Comparison of ENCODE assay signal across 1 cellular context in the genomic region with DNA sequence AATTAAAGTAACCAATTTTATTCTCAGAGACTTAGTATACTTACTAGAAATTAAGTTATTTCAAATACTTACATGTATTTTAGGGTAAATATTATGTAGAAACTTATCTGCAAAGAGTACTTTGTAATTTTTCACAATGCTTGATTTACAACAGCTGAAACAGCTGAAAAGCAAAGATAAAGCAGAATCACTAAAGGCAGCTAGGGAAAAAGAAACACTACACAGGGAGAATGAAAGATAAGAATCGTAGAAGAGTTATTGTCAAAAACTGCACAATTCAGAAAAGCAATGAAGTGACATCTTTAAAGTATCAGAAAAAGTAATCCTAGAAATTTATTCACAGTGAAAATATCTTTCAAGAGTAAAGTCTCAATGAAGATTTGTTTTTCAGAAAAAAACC.
A peak's percentile ranks its signal among the peaks of the same experiment; 100 is the strongest.
TF ChIP-seq lines count a peak whose summit lies in the region.

No MANE protein-coding gene starts in this region.

TF ChIP-seq in K562, 482 proteins besides CTCF, POLR2A, EP300 and RAD21 (continued from another document and continues in another):
- TF ChIP-seq, protein P1, sequence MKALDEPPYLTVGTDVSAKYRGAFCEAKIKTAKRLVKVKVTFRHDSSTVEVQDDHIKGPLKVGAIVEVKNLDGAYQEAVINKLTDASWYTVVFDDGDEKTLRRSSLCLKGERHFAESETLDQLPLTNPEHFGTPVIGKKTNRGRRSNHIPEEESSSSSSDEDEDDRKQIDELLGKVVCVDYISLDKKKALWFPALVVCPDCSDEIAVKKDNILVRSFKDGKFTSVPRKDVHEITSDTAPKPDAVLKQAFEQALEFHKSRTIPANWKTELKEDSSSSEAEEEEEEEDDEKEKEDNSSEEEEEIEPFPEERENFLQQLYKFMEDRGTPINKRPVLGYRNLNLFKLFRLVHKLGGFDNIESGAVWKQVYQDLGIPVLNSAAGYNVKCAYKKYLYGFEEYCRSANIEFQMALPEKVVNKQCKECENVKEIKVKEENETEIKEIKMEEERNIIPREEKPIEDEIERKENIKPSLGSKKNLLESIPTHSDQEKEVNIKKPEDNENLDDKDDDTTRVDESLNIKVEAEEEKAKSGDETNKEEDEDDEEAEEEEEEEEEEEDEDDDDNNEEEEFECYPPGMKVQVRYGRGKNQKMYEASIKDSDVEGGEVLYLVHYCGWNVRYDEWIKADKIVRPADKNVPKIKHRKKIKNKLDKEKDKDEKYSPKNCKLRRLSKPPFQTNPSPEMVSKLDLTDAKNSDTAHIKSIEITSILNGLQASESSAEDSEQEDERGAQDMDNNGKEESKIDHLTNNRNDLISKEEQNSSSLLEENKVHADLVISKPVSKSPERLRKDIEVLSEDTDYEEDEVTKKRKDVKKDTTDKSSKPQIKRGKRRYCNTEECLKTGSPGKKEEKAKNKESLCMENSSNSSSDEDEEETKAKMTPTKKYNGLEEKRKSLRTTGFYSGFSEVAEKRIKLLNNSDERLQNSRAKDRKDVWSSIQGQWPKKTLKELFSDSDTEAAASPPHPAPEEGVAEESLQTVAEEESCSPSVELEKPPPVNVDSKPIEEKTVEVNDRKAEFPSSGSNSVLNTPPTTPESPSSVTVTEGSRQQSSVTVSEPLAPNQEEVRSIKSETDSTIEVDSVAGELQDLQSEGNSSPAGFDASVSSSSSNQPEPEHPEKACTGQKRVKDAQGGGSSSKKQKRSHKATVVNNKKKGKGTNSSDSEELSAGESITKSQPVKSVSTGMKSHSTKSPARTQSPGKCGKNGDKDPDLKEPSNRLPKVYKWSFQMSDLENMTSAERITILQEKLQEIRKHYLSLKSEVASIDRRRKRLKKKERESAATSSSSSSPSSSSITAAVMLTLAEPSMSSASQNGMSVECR (CRISPR knock-in tag; IDR thresholded peaks at IDR 0.05): no peak
- TF ChIP-seq, protein P2, sequence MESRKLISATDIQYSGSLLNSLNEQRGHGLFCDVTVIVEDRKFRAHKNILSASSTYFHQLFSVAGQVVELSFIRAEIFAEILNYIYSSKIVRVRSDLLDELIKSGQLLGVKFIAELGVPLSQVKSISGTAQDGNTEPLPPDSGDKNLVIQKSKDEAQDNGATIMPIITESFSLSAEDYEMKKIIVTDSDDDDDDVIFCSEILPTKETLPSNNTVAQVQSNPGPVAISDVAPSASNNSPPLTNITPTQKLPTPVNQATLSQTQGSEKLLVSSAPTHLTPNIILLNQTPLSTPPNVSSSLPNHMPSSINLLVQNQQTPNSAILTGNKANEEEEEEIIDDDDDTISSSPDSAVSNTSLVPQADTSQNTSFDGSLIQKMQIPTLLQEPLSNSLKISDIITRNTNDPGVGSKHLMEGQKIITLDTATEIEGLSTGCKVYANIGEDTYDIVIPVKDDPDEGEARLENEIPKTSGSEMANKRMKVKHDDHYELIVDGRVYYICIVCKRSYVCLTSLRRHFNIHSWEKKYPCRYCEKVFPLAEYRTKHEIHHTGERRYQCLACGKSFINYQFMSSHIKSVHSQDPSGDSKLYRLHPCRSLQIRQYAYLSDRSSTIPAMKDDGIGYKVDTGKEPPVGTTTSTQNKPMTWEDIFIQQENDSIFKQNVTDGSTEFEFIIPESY (CRISPR knock-in tag; IDR thresholded peaks at IDR 0.05): no peak
- TF ChIP-seq, protein P3, sequence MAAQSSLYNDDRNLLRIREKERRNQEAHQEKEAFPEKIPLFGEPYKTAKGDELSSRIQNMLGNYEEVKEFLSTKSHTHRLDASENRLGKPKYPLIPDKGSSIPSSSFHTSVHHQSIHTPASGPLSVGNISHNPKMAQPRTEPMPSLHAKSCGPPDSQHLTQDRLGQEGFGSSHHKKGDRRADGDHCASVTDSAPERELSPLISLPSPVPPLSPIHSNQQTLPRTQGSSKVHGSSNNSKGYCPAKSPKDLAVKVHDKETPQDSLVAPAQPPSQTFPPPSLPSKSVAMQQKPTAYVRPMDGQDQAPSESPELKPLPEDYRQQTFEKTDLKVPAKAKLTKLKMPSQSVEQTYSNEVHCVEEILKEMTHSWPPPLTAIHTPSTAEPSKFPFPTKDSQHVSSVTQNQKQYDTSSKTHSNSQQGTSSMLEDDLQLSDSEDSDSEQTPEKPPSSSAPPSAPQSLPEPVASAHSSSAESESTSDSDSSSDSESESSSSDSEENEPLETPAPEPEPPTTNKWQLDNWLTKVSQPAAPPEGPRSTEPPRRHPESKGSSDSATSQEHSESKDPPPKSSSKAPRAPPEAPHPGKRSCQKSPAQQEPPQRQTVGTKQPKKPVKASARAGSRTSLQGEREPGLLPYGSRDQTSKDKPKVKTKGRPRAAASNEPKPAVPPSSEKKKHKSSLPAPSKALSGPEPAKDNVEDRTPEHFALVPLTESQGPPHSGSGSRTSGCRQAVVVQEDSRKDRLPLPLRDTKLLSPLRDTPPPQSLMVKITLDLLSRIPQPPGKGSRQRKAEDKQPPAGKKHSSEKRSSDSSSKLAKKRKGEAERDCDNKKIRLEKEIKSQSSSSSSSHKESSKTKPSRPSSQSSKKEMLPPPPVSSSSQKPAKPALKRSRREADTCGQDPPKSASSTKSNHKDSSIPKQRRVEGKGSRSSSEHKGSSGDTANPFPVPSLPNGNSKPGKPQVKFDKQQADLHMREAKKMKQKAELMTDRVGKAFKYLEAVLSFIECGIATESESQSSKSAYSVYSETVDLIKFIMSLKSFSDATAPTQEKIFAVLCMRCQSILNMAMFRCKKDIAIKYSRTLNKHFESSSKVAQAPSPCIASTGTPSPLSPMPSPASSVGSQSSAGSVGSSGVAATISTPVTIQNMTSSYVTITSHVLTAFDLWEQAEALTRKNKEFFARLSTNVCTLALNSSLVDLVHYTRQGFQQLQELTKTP (IDR thresholded peaks at IDR 0.05; ENCODE audit: low read depth in 1 of 2, partially characterized antibody in 2 of 2): peak in 1 of 2 experiments; percentile 40
- TF ChIP-seq, protein P4, sequence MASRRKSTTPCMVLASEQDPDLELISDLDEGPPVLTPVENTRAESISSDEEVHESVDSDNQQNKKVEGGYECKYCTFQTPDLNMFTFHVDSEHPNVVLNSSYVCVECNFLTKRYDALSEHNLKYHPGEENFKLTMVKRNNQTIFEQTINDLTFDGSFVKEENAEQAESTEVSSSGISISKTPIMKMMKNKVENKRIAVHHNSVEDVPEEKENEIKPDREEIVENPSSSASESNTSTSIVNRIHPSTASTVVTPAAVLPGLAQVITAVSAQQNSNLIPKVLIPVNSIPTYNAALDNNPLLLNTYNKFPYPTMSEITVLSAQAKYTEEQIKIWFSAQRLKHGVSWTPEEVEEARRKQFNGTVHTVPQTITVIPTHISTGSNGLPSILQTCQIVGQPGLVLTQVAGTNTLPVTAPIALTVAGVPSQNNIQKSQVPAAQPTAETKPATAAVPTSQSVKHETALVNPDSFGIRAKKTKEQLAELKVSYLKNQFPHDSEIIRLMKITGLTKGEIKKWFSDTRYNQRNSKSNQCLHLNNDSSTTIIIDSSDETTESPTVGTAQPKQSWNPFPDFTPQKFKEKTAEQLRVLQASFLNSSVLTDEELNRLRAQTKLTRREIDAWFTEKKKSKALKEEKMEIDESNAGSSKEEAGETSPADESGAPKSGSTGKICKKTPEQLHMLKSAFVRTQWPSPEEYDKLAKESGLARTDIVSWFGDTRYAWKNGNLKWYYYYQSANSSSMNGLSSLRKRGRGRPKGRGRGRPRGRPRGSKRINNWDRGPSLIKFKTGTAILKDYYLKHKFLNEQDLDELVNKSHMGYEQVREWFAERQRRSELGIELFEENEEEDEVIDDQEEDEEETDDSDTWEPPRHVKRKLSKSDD (conservative IDR thresholded peaks at IDR 0.05; ENCODE audit: low read length): no peak
- TF ChIP-seq ZKSCAN8 (CRISPR knock-in tag; IDR thresholded peaks at IDR 0.05): 0 out of 2 replicates have a peak, but pooled peaks have one; percentile 24
- TF ChIP-seq ATF1 (CRISPR knock-in tag; IDR thresholded peaks at IDR 0.05): no peak
- peak; percentile 35; the same call in 1 of the 2 replicates for TF ChIP-seq ATF1 (tag; IDR thresholded peaks at IDR 0.05)
- no peak for TF ChIP-seq NFRKB (IDR thresholded peaks at IDR 0.05; ENCODE audit: low read depth)
- TF ChIP-seq CBFB (CRISPR knock-in tag; IDR thresholded peaks at IDR 0.05): no peak
- no peak for TF ChIP-seq SRF (CRISPR knock-in tag; IDR thresholded peaks at IDR 0.05)
- TF ChIP-seq, protein P5, sequence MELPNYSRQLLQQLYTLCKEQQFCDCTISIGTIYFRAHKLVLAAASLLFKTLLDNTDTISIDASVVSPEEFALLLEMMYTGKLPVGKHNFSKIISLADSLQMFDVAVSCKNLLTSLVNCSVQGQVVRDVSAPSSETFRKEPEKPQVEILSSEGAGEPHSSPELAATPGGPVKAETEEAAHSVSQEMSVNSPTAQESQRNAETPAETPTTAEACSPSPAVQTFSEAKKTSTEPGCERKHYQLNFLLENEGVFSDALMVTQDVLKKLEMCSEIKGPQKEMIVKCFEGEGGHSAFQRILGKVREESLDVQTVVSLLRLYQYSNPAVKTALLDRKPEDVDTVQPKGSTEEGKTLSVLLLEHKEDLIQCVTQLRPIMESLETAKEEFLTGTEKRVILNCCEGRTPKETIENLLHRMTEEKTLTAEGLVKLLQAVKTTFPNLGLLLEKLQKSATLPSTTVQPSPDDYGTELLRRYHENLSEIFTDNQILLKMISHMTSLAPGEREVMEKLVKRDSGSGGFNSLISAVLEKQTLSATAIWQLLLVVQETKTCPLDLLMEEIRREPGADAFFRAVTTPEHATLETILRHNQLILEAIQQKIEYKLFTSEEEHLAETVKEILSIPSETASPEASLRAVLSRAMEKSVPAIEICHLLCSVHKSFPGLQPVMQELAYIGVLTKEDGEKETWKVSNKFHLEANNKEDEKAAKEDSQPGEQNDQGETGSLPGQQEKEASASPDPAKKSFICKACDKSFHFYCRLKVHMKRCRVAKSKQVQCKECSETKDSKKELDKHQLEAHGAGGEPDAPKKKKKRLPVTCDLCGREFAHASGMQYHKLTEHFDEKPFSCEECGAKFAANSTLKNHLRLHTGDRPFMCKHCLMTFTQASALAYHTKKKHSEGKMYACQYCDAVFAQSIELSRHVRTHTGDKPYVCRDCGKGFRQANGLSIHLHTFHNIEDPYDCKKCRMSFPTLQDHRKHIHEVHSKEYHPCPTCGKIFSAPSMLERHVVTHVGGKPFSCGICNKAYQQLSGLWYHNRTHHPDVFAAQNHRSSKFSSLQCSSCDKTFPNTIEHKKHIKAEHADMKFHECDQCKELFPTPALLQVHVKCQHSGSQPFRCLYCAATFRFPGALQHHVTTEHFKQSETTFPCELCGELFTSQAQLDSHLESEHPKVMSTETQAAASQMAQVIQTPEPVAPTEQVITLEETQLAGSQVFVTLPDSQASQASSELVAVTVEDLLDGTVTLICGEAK (IDR thresholded peaks at IDR 0.05): no peak
- TF ChIP-seq, protein P5 (CRISPR knock-in tag; IDR thresholded peaks at IDR 0.05): no peak
- no peak for TF ChIP-seq TARDBP (IDR thresholded peaks at IDR 0.05)
- no peak for TF ChIP-seq GTF2E2 (tag; IDR thresholded peaks at IDR 0.05)
- TF ChIP-seq TCFL5 (CRISPR knock-in tag; conservative IDR thresholded peaks at IDR 0.05): no peak
- TF ChIP-seq, protein P6, sequence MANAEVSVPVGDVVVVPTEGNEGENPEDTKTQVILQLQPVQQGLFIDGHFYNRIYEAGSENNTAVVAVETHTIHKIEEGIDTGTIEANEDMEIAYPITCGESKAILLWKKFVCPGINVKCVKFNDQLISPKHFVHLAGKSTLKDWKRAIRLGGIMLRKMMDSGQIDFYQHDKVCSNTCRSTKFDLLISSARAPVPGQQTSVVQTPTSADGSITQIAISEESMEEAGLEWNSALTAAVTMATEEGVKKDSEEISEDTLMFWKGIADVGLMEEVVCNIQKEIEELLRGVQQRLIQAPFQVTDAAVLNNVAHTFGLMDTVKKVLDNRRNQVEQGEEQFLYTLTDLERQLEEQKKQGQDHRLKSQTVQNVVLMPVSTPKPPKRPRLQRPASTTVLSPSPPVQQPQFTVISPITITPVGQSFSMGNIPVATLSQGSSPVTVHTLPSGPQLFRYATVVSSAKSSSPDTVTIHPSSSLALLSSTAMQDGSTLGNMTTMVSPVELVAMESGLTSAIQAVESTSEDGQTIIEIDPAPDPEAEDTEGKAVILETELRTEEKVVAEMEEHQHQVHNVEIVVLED (CRISPR knock-in tag; IDR thresholded peaks at IDR 0.05): no peak
- peak; percentile 100 for TF ChIP-seq SMARCC2 (IDR thresholded peaks at IDR 0.05; ENCODE audit: low read depth)
- TF ChIP-seq, protein P7, sequence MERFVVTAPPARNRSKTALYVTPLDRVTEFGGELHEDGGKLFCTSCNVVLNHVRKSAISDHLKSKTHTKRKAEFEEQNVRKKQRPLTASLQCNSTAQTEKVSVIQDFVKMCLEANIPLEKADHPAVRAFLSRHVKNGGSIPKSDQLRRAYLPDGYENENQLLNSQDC (CRISPR knock-in tag; IDR thresholded peaks at IDR 0.05): no peak
- TF ChIP-seq, protein P8, sequence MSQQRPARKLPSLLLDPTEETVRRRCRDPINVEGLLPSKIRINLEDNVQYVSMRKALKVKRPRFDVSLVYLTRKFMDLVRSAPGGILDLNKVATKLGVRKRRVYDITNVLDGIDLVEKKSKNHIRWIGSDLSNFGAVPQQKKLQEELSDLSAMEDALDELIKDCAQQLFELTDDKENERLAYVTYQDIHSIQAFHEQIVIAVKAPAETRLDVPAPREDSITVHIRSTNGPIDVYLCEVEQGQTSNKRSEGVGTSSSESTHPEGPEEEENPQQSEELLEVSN (IDR thresholded peaks at IDR 0.05; ENCODE audit: borderline replicate concordance in 1 of 2, extremely low read depth in 1 of 2, insufficient read depth in 1 of 2, insufficient read length in 1 of 2, low read depth in 1 of 2, low read length in 1 of 2, poor library complexity in 1 of 2, severe bottlenecking in 1 of 2): no peak
- TF ChIP-seq KDM2B (CRISPR knock-in tag; IDR thresholded peaks at IDR 0.05): no peak
